Comparison of ENCODE assay signal across 8 cellular contexts in the genomic region with DNA sequence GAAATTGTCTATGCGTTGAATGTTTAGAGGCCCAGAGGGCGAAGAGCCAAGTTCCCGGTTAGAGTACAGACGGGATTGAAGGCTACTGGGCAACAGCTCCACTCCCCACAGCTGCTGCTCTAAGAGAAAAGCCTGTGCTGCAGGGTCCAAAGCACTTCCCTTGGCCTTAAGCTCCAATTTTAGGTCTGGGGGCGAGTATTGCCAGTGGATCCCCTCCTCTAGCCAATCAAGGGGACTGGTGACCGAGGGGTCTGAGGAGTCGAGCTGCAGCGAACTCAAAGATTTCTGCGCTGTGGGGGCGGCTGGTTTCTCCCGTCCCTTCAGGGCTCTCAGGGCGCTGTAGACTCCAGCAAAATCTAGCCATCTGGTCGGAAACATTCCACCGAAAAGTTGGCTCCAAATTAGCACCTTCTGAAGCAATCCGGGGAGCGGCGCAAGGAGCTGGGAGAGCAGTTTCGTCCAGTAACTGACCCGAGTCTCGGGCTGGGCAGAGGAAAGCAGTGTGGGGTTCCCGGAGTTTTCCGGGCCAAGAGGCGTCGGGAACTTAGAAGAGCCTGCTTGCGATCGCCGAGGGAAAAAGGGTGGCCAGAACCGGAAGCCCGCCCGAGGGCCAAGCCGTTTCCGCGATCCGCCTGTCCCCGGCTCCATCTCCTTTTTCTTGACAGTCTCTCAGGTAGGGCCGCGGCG. TPM values are rescaled to one million over a fixed set of nuclear protein-coding genes. Genes with fewer than 3 reads are reported as not detected.
DNase-seq lines count a peak whose midpoint lies in the region; ATAC-seq, FAIRE-seq and TF ChIP-seq lines count a peak whose summit lies in the region.

No MANE protein-coding gene starts in this region.

- ATAC-seq in HG02588 (IDR thresholded peaks at IDR 0.05; ENCODE audit: unreplicated experiment) (peak; percentile 21), omental fat pad (ENCODE audit: low FRiP score) (peak; percentile 42)

- peak overlapping the region; percentile 89 for H3K9ac ChIP-seq in ES-I3 (ENCODE audit: low read depth, low read length)

- H3K4me1 ChIP-seq in ES-I3 (ENCODE audit: insufficient read depth, low read length): no peaks in the 10 kb centered on the region

- no peaks in the 10 kb centered on the region for H3K9me3 ChIP-seq in ES-I3 (ENCODE audit: control insufficient read depth, insufficient read depth, low read length)

- H3K4me3 ChIP-seq in NB4 (ENCODE audit: low read depth, low read length): peak overlapping the region; percentile 99

- FAIRE-seq in frontal cortex (lab: Jason Lieb, UNC): no peak

- H3K36me3 ChIP-seq in ES-I3 (ENCODE audit: insufficient read depth, low read length): 0 out of 2 replicates have a peak, but pooled peaks cover under 1% of the 10 kb centered on the region

- TF ChIP-seq POLR2A in NB4 (IDR thresholded peaks at IDR 0.05; ENCODE audit: extremely low read depth, insufficient read length): no peak

- peak; percentile 47 for DNase-seq in A172 (ENCODE audit: low spot score)
- DNase-seq in NB4 (ENCODE audit: low read depth): peak; percentile 66
- peak; percentile 27 for DNase-seq in activated T-helper 9 cell treated with anti-CD3 and anti-CD28 coated beads, Interleukin-2, amount 50 U/mL, for 16 hours (ENCODE audit: low read depth)
- DNase-seq in frontal cortex (ENCODE audit: low spot score in 2 of 2): peak; percentile 30 to 32
- DNase-seq in omental fat pad (ENCODE audit: low spot score): no peak
- no peak for DNase-seq in GM10266 (ENCODE audit: extremely low spot score)

- TF ChIP-seq CTCF in NB4 (IDR thresholded peaks at IDR 0.05; ENCODE audit: low read depth, low read length) (no peak), omental fat pad (IDR thresholded peaks at IDR 0.05) (no peak), GM10266 (IDR thresholded peaks at IDR 0.05; ENCODE audit: control insufficient read depth, insufficient read depth, low read depth, missing control alignments) (no peak)

RNA-seq across cellular contexts. Expression of gene PPP1R15B, which starts 0.7 kb away (rescaled TPM):
- 27.8 and 34.5 TPM in 2 replicates for total RNA-seq in A172 (2014; rRNA removed; shearing (Covaris generic))
- total RNA-seq in frontal cortex: 42.4 TPM
- 100 to 1,000 TPM in 2 of 4 donors, 10 to 100 TPM in 2; 62.3 to 238 (median 124) TPM for total RNA-seq in omental fat pad

RNA-seq across cellular contexts. Expression of gene PLEKHA6, which starts 51.2 kb away (rescaled TPM):
- total RNA-seq in A172 (2014; rRNA removed; shearing (Covaris generic)): 0.02 and 0.17 TPM in 2 replicates
- total RNA-seq in frontal cortex: 11.0 TPM
- total RNA-seq in omental fat pad: 10 to 100 TPM in 2 of 4 donors, 1 to 10 TPM in 2; 2.9 to 13.1 (median 7.5) TPM

Comparison
In these comparisons a context has a peak if more than half of its experiments do, and no peak if none do; other contexts are left out.
1. DNase-seq: peak in A172 (single experiment), NB4 (single experiment), activated T-helper 9 cell treated with anti-CD3 and anti-CD28 coated beads, Interleukin-2, amount 50 U/mL, for 16 hours (single experiment) and frontal cortex (2 of 2); none in omental fat pad (single experiment) and GM10266 (single experiment).